ENCODE assay signal across 1 cellular context in genomic region chr11:67585911-67586310, GRCh38.
TF ChIP-seq lines count a peak whose summit lies in the region.

No MANE protein-coding gene starts in this region.

TF ChIP-seq in K562, 482 proteins besides CTCF, POLR2A, EP300 and RAD21:
- TF ChIP-seq CXXC5 (CRISPR knock-in tag; IDR thresholded peaks at IDR 0.05) (no peak), ETS1 (conservative IDR thresholded peaks at IDR 0.05; ENCODE audit: control insufficient read depth, low read depth, low read length) (no peak), IRF2 (CRISPR knock-in tag; IDR thresholded peaks at IDR 0.05) (no peak), EGR1 (conservative IDR thresholded peaks at IDR 0.05) (no peak), FOXP4 (CRISPR knock-in tag; IDR thresholded peaks at IDR 0.05; ENCODE audit: borderline replicate concordance) (no peak), BRF1 (IDR thresholded peaks at IDR 0.05; ENCODE audit: borderline replicate concordance, extremely low read depth, insufficient read length) (no peak), NBN (IDR thresholded peaks at IDR 0.05; ENCODE audit: low read depth) (no peak), THAP12 (CRISPR knock-in tag; IDR thresholded peaks at IDR 0.05) (no peak)
